In genomic region chr4:168831919-168832745, GRCh38 we compare ENCODE assay signal across 8 cellular contexts.
A peak's percentile ranks its signal among the peaks of the same experiment; 100 is the strongest.
DNase-seq lines count a peak whose midpoint lies in the region; ATAC-seq and TF ChIP-seq lines count a peak whose summit lies in the region.

No MANE protein-coding gene starts in this region.

- peak overlapping the region; percentile 78 for H3K4me2 ChIP-seq in parathyroid adenoma (ENCODE audit: low read length)

- BruUV-seq in Caco-2 (replicated peaks; lab: Mats Ljungman, UMichigan) = no TSS peak

- WGBS in urinary bladder = under 1% methylated on average over 68 of the region's 68 CpGs

- peaks cover 9% of the 10 kb centered on the region for H3K79me2 ChIP-seq in parathyroid adenoma

- H3K27me3 ChIP-seq in Caco-2 (replicated peaks; ENCODE audit: control insufficient read depth, insufficient read depth, low read length) = no peaks in the 10 kb centered on the region
- no peaks in the 10 kb centered on the region for H3K27me3 ChIP-seq in SJSA1 (replicated peaks)
- no peaks in the 10 kb centered on the region for H3K27me3 ChIP-seq in parathyroid adenoma (ENCODE audit: control insufficient read depth, insufficient read depth, low read length)

- H3K9me3 ChIP-seq in Caco-2 = no peaks in the 10 kb centered on the region
- H3K9me3 ChIP-seq in SJSA1 (replicated peaks) = no peaks in the 10 kb centered on the region
- no peaks in the 10 kb centered on the region for H3K9me3 ChIP-seq in parathyroid adenoma (ENCODE audit: control insufficient read depth, low read length)

- H3K4me1 Mint-ChIP-seq in Caco-2 (ENCODE audit: low read depth, unreplicated experiment) = no peaks in the 10 kb centered on the region

- H3K36me3 ChIP-seq in Caco-2 (ENCODE audit: control insufficient read depth, insufficient read depth, low read length) (no peaks in the 10 kb centered on the region), SJSA1 (peaks cover 44% of the 10 kb centered on the region), parathyroid adenoma (ENCODE audit: control insufficient read depth, insufficient read depth, low read length) (no peaks in the 10 kb centered on the region), urinary bladder (ENCODE audit: insufficient read depth) (no peaks in the 10 kb centered on the region)

- H3K27ac ChIP-seq in SJSA1 (peak overlapping the region; percentile 89), parathyroid adenoma (peak overlapping the region; percentile 44), urinary bladder (ENCODE audit: low read depth) (peak overlapping the region; percentile 90)

- intact Hi-C loops in Caco-2 (cut with micrococcal nuclease; ENCODE audit: unreplicated experiment) = loop anchor here (1.0 to 5.0 kb wide), 2 partner anchors 15 to 90 kb away; no protein-coding TSS in a partner anchor
- intact Hi-C loops in cardiac septum (cut with DNase I) = loop anchor here (1.0 to 5.0 kb wide), 3 partner anchors 16 to 120 kb away; no protein-coding TSS in a partner anchor

- peak; percentile 67 to 79 for DNase-seq in Caco-2
- peak; percentile 87 for DNase-seq in HK-2 (ENCODE audit: unreplicated experiment)
- DNase-seq in SJSA1 (ENCODE audit: low read depth in 1 of 2, low spot score in 2 of 2) = peak; percentile 78 to 91
- DNase-seq in activated naive CD8-positive, alpha-beta T cell treated with anti-CD3 and anti-CD28 coated beads, Interleukin-2, amount 50 U/mL, for 16 hours (ENCODE audit: low read depth, low spot score) = peak; percentile 22
- DNase-seq in cardiac septum (ENCODE audit: low spot score) = peak; percentile 86

- CTCF ChIA-PET in Caco-2 (lab: Charles Lee) = interaction anchor here (0.7 to 1.1 kb wide), 3 partner anchors 17 to 79 kb away, joined by 3 read pairs; no protein-coding TSS in a partner anchor

- H3K4me3 ChIP-seq in Caco-2 (ENCODE audit: low read depth, low read length) (peak overlapping the region; percentile 60), SJSA1 (peak overlapping the region; percentile 88), parathyroid adenoma (ENCODE audit: low read depth, low read length) (peak overlapping the region; percentile 90), urinary bladder (ENCODE audit: low read depth, low read length) (peak overlapping the region; percentile 79)

- H3K36me3 Mint-ChIP-seq in Caco-2 (ENCODE audit: insufficient read depth, unreplicated experiment) = peaks cover 4% of the 10 kb centered on the region

- H2AFZ ChIP-seq in parathyroid adenoma = peak overlapping the region; percentile 56

- no peaks in the 10 kb centered on the region for H3K9me3 Mint-ChIP-seq in Caco-2 (ENCODE audit: unreplicated experiment)

- TF ChIP-seq CTCF in Caco-2 (IDR thresholded peaks at IDR 0.05; ENCODE audit: insufficient read depth in 1 of 2, low read depth in 1 of 2, low read length in 1 of 2, severe bottlenecking in 1 of 2, unreplicated experiment in 1 of 2) (no peak), parathyroid adenoma (IDR thresholded peaks at IDR 0.05) (no peak)

- H3K9ac ChIP-seq in parathyroid adenoma = peak overlapping the region; percentile 7

- POLR2A ChIA-PET in Caco-2 (lab: Charles Lee) = interaction anchor here (0.7 to 1.3 kb wide), 5 partner anchors 8 to 103 kb away, joined by 4 to 12 read pairs (median 7); no protein-coding TSS in a partner anchor

- H3K4me3 Mint-ChIP-seq in Caco-2 (ENCODE audit: unreplicated experiment) = peak overlapping the region; percentile 71

- H3K27ac Mint-ChIP-seq in Caco-2 (ENCODE audit: unreplicated experiment) = peak overlapping the region; percentile 9

- peak; percentile 84 for ATAC-seq in GM19468 (IDR thresholded peaks at IDR 0.05; ENCODE audit: extremely low read depth, unreplicated experiment)

- no peaks in the 10 kb centered on the region for H3K27me3 Mint-ChIP-seq in Caco-2 (ENCODE audit: insufficient read depth, unreplicated experiment)

- H3K4me1 ChIP-seq in Caco-2 = no peaks in the 10 kb centered on the region
- H3K4me1 ChIP-seq in SJSA1 (replicated peaks) = peaks cover 31% of the 10 kb centered on the region
- H3K4me1 ChIP-seq in parathyroid adenoma = peaks cover 3% of the 10 kb centered on the region
- no peaks in the 10 kb centered on the region for H3K4me1 ChIP-seq in urinary bladder (ENCODE audit: insufficient read depth)

Comparison
In these comparisons a context has a peak if more than half of its experiments do, and no peak if none do; other contexts are left out.
1. Peak in every context shown above with its lines: DNase-seq, ATAC-seq, H3K4me3 ChIP-seq and H3K27ac ChIP-seq.
2. DNase-seq: peak in every context shown above with its lines; median percentile 87 in HK-2; 86 in cardiac septum; 84 in SJSA1; 73 in Caco-2; 22 in activated naive CD8-positive, alpha-beta T cell treated with anti-CD3 and anti-CD28 coated beads, Interleukin-2, amount 50 U/mL, for 16 hours.